Comparison of ENCODE assay signal across 19 cellular contexts in genomic region chr5:95439801-95440493, GRCh38. TPM values are rescaled to one million over a fixed set of nuclear protein-coding genes. Genes with fewer than 3 reads are reported as not detected.
DNase-seq lines count a peak whose midpoint lies in the region; ATAC-seq, FAIRE-seq and TF ChIP-seq lines count a peak whose summit lies in the region.
"Had no signal": no experiment of that assay in that cellular context is flagged by ENCODE, and none has a peak within 500 bp of the region (broad histone marks: within the 10 kb centered on the region; RNA-seq: fewer than 3 reads in every experiment).

No MANE protein-coding gene starts in this region.

- no peak for TF ChIP-seq POLR2A in A549 (IDR thresholded peaks at IDR 0.05; ENCODE audit: low read length)

- H3K27ac ChIP-seq in A549 (no peak overlapping the region), HUES48 (ENCODE audit: low read depth, low read length) (peak overlapping the region; percentile 89)
- H3K27ac ChIP-seq: BLaER1 had no signal

- WGBS in A549 (ENCODE audit: missing lambda C conversion rate): 27% methylated on average over 6 of the region's 6 CpGs

- POLR2A ChIA-PET in A549 (lab: Yijun Ruan, JAX): no interaction called here

- no peak for TF ChIP-seq RAD21 in A549 (conservative IDR thresholded peaks at IDR 0.05 in 1 of 2, IDR thresholded peaks at IDR 0.05 in 1 of 2)

- peak; percentile 65 for FAIRE-seq in A549 (lab: Jason Lieb, UNC)
- FAIRE-seq: GM12892, GM18507, HTR-8/SVneo had no signal

- DNase-seq in A549 (ENCODE audit: low read depth in 1 of 2, low spot score in 1 of 2) (no peak), NT2/D1 (ENCODE audit: low read depth, low spot score) (peak; percentile 52), iPS DF 4.7 (ENCODE audit: extremely low read depth, low spot score) (peak; percentile 53), EL (no peak), NCI-H524 treated with DMSO at 0.1 percent for 48 hours (lab: John Stamatoyannopoulos, UW) (no peak), 8988T (no peak)
- DNase-seq: CD4-positive, alpha-beta memory T cell; KG1; NCI-H1417 treated with DMSO at 0.1 percent for 48 hours; NCI-H446 treated with DMSO at 0.1 percent for 48 hours; PC-3; RPMI8226 had no signal

- no peak for TF ChIP-seq CTCF in A549 (IDR thresholded peaks at IDR 0.05)

- no peak overlapping the region for H3K4me2 ChIP-seq in A549
- H3K4me2 ChIP-seq: BLaER1 had no signal

- H3K4me1 ChIP-seq in A549: no peaks in the 10 kb centered on the region
- peaks cover 40% of the 10 kb centered on the region for H3K4me1 ChIP-seq in HUES48 (ENCODE audit: control insufficient read depth, insufficient read depth, low read length)
- H3K4me1 ChIP-seq in NT2/D1 (ENCODE audit: insufficient read depth, insufficient read length): no peaks in the 10 kb centered on the region
- H3K4me1 ChIP-seq: BLaER1, HAP-1 had no signal

- CTCF ChIA-PET in A549 (lab: Yijun Ruan, JAX): no interaction called here

- ATAC-seq in A549: no peak
- ATAC-seq in HG03095 (IDR thresholded peaks at IDR 0.05; ENCODE audit: unreplicated experiment): no peak
- ATAC-seq: PC-3 had no signal

- H3K9ac ChIP-seq in HUES48 (ENCODE audit: low read depth, low read length): no peak overlapping the region
- H3K9ac ChIP-seq in NT2/D1 (ENCODE audit: insufficient read length, low read depth): no peak overlapping the region
- H3K9ac ChIP-seq: BLaER1 had no signal

- H3K9me3 ChIP-seq in A549 (no peaks in the 10 kb centered on the region), HUES48 (ENCODE audit: control insufficient read depth, insufficient read depth, low read length) (no peaks in the 10 kb centered on the region), NT2/D1 (ENCODE audit: insufficient read depth, low read length) (no peaks in the 10 kb centered on the region)
- H3K9me3 ChIP-seq: BLaER1, HAP-1 had no signal

- H3K27me3 ChIP-seq in HUES48 (ENCODE audit: control insufficient read depth, insufficient read depth, low read length) (no peaks in the 10 kb centered on the region), NT2/D1 (ENCODE audit: insufficient read depth, insufficient read length) (no peaks in the 10 kb centered on the region)
- H3K27me3 ChIP-seq: BLaER1 had no signal

- no peaks in the 10 kb centered on the region for H3K36me3 ChIP-seq in HUES48 (ENCODE audit: control insufficient read depth, insufficient read depth, low read length)
- no peaks in the 10 kb centered on the region for H3K36me3 ChIP-seq in NT2/D1 (ENCODE audit: insufficient read depth, insufficient read length, low read length)
- H3K36me3 ChIP-seq: BLaER1, HAP-1 had no signal

- no peak for TF ChIP-seq EP300 in A549 (IDR thresholded peaks at IDR 0.05)

- no peak overlapping the region for H3K4me3 ChIP-seq in A549
- peak overlapping the region; percentile 41 for H3K4me3 ChIP-seq in HUES48 (ENCODE audit: low read depth, low read length)
- H3K4me3 ChIP-seq in NT2/D1 (ENCODE audit: insufficient read length, low read depth): no peak overlapping the region
- H3K4me3 ChIP-seq: BLaER1, HAP-1 had no signal

TF ChIP-seq in A549, 52 proteins besides CTCF, POLR2A, EP300 and RAD21:
- TF ChIP-seq SMC3 (IDR thresholded peaks at IDR 0.05) (no peak), MAFK (IDR thresholded peaks at IDR 0.05; ENCODE audit: partially characterized antibody) (peak; percentile 98)

RNA-seq across cellular contexts. Expression of gene FAM81B, which starts 48.8 kb away (rescaled TPM):
- polyA plus RNA-seq in A549 (2011; rRNA removed) (0.05 TPM in 1 of 2 replicates, not detected in the other), A549 (2017; fragmentation: RNase III; extraction: RNeasy Plus Mini Kit Qiagen cat#74134 plus additional on column Dnase treatment) (not detected in 3 replicates)
- not detected in 2 replicates for polyA plus RNA-seq in A549 (2012; cell fraction: cytosol; rRNA removed)
- polyA plus RNA-seq in A549 (2012; cell fraction: nucleus; rRNA removed): not detected in 2 replicates
- polyA minus RNA-seq in A549 (2011; rRNA and poly(A)+ RNA removed): not detected in 2 replicates
- polyA plus RNA-seq: CD4-positive, alpha-beta memory T cell had no signal

Comparison
In these comparisons a context has a peak if more than half of its experiments do, and no peak if none do; other contexts are left out.
1. DNase-seq: peak in NT2/D1 (single experiment) and iPS DF 4.7 (single experiment); none in A549 (0 of 2), EL (single experiment), NCI-H524 treated with DMSO at 0.1 percent for 48 hours (single experiment) and 8988T (single experiment).